Comparison of ENCODE assay signal across 12 cellular contexts in the genomic region with DNA sequence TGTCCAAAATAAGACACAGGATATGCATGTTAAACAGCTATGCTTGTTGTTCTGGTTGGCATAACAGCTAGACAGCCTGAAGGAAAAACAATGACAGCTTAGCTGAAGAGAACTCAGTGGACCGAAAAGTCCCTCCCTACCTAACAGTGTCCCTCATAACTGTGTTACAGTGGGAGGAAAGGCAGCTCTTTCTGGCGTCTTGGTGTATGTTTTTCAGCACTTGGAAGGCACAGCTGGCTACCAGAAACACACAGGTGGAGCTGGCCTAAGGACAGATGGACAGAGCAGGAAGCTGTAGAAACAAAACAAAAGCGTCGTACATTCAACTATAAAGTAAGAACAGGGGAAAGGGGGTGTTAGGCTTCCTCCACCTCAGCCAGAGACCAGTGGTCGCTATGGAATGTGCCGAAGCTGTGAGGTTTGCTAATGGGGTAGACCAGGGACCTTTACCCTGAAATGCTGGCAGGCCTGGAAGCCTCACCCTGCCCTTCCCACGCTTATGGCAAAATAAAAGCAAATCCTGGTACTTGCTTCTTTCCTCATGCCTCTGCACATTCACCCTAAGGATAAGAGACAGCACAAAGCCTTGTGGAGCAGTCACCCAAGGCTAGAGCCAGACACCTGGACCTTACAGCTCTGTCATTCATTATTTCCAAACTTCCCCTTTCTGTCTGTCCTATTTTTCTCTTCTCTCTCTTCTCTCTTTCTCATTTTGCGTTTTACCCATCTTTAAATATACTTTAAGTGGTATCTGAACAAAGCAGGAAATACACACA.
DNase-seq lines count a peak whose midpoint lies in the region; ATAC-seq and TF ChIP-seq lines count a peak whose summit lies in the region.
"Had no signal": no experiment of that assay in that cellular context is flagged by ENCODE, and none has a peak within 500 bp of the region (broad histone marks: within the 10 kb centered on the region; RNA-seq: fewer than 3 reads in every experiment).

No MANE protein-coding gene starts in this region.

- peak overlapping the region; percentile 92 for H3K27ac Mint-ChIP-seq in neural progenitor cell

- peak; percentile 71 for ATAC-seq in GM18868 (IDR thresholded peaks at IDR 0.05; ENCODE audit: unreplicated experiment)
- ATAC-seq in HG02571 (IDR thresholded peaks at IDR 0.05; ENCODE audit: unreplicated experiment), result no peak
- ATAC-seq in HG02678 (IDR thresholded peaks at IDR 0.05; ENCODE audit: unreplicated experiment), result no peak

- H3K4me2 ChIP-seq in mammary epithelial cell (ENCODE audit: insufficient read depth, low read depth, low read length) (peak overlapping the region; percentile 32), neural progenitor cell (no peak overlapping the region)

- no peak for TF ChIP-seq CTCF in mammary epithelial cell (conservative IDR thresholded peaks at IDR 0.05 in 1 of 2, IDR thresholded peaks at IDR 0.05 in 1 of 2; ENCODE audit: extremely low read depth in 1 of 2, insufficient read depth in 1 of 2, low read depth in 1 of 2, low read length in 2 of 2)
- no peak for TF ChIP-seq CTCF in neural progenitor cell (IDR thresholded peaks at IDR 0.05)

- H3K9ac ChIP-seq in mammary epithelial cell (ENCODE audit: insufficient read depth, low read length) (no peak overlapping the region), neural progenitor cell (no peak overlapping the region)
- H3K9ac ChIP-seq: GM23248 had no signal

- H3K4me1 Mint-ChIP-seq in neural progenitor cell, result peaks cover 9% of the 10 kb centered on the region
- H3K4me1 Mint-ChIP-seq: immature natural killer cell had no signal

- H4K20me1 ChIP-seq in mammary epithelial cell (ENCODE audit: insufficient read depth, low read length) (no peaks in the 10 kb centered on the region), neural progenitor cell (ENCODE audit: low read depth) (no peaks in the 10 kb centered on the region)

- dilution Hi-C loops in mammary epithelial cell (cut with HindIII; ENCODE audit: low sequenced_read_pairs), result no loop called here

- H3K9me3 ChIP-seq in mammary epithelial cell (replicated peaks; ENCODE audit: insufficient read depth, low read length) (no peaks in the 10 kb centered on the region), neural progenitor cell (ENCODE audit: low read depth) (no peaks in the 10 kb centered on the region)

- H3K79me2 ChIP-seq in mammary epithelial cell (ENCODE audit: insufficient read depth, low read length) (no peaks in the 10 kb centered on the region), neural progenitor cell (ENCODE audit: low read depth) (no peaks in the 10 kb centered on the region)

- H3K36me3 Mint-ChIP-seq in neural progenitor cell, result no peaks in the 10 kb centered on the region
- H3K36me3 Mint-ChIP-seq: CD8-positive, alpha-beta memory T cell; immature natural killer cell had no signal

- in situ Hi-C loops in mammary epithelial cell (cut with MboI; ENCODE audit: low sequenced_read_pairs in 2 of 2), result no loop called here

- DNase-seq in NAMALWA (ENCODE audit: low spot score), result peak; percentile 74
- no peak for DNase-seq in mammary epithelial cell
- DNase-seq in neural progenitor cell (ENCODE audit: low spot score), result peak; percentile 21
- DNase-seq in cerebellum (ENCODE audit: low spot score), result no peak
- DNase-seq: activated naive CD4-positive, alpha-beta T cell treated with anti-CD3 and anti-CD28 coated beads, Interleukin-2, amount 50 U/mL, for 16 hours; CD8-positive, alpha-beta memory T cell; GM23248; immature natural killer cell; RPMI8226 had no signal

- no peaks in the 10 kb centered on the region for H3K27me3 Mint-ChIP-seq in neural progenitor cell (ENCODE audit: insufficient read depth, low read depth)
- H3K27me3 Mint-ChIP-seq: CD8-positive, alpha-beta memory T cell had no signal

- H3K4me3 ChIP-seq in mammary epithelial cell (replicated peaks in 1 of 3; ENCODE audit: insufficient read depth in 1 of 3, low read depth in 2 of 3, low read length in 3 of 3) (no peak overlapping the region), neural progenitor cell (no peak overlapping the region)
- H3K4me3 ChIP-seq: GM23248 had no signal

- no peaks in the 10 kb centered on the region for H3K27me3 ChIP-seq in mammary epithelial cell (ENCODE audit: insufficient read depth, low read length)
- no peaks in the 10 kb centered on the region for H3K27me3 ChIP-seq in neural progenitor cell

- no peaks in the 10 kb centered on the region for H3F3A ChIP-seq in neural progenitor cell (ENCODE audit: low read depth)

- no peaks in the 10 kb centered on the region for H3K36me3 ChIP-seq in mammary epithelial cell (ENCODE audit: insufficient read depth, low read length)
- H3K36me3 ChIP-seq in neural progenitor cell, result no peaks in the 10 kb centered on the region

- H3K27ac ChIP-seq in mammary epithelial cell (ENCODE audit: insufficient read depth, low read depth, low read length), result no peak overlapping the region
- no peak overlapping the region for H3K27ac ChIP-seq in neural progenitor cell
- H3K27ac ChIP-seq: GM23248 had no signal

- BruUV-seq in mammary epithelial cell (replicated peaks; lab: Mats Ljungman, UMichigan), result no TSS peak

- 22% methylated on average over 8 of the region's 8 CpGs for WGBS in mammary epithelial cell (ENCODE audit: low coverage, missing lambda C conversion rate)

- H3K9me3 Mint-ChIP-seq in neural progenitor cell, result no peaks in the 10 kb centered on the region

- peak overlapping the region; percentile 82 for H2AFZ ChIP-seq in mammary epithelial cell (ENCODE audit: low read depth, low read length)
- H2AFZ ChIP-seq in neural progenitor cell (replicated peaks), result peak overlapping the region; percentile 23
- H2AFZ ChIP-seq: GM23248 had no signal

- CTCF ChIA-PET in mammary epithelial cell (lab: Charles Lee; ENCODE audit: low non-redundant PET), result no interaction called here

- H3K4me1 ChIP-seq in mammary epithelial cell (ENCODE audit: insufficient read depth, low read length) (peaks cover 4% of the 10 kb centered on the region), neural progenitor cell (peaks cover 8% of the 10 kb centered on the region)

- no peak overlapping the region for H3K4me3 Mint-ChIP-seq in neural progenitor cell
- H3K4me3 Mint-ChIP-seq: CD8-positive, alpha-beta memory T cell; immature natural killer cell had no signal

- intact Hi-C loops in mammary epithelial cell (cut with micrococcal nuclease), result no loop called here

Comparison
In these comparisons a context has a peak if more than half of its experiments do, and no peak if none do; other contexts are left out.
1. DNase-seq: peak in NAMALWA (single experiment) and neural progenitor cell (single experiment); none in mammary epithelial cell (single experiment) and cerebellum (single experiment).